Comparison of ENCODE assay signal across 8 cellular contexts in the genomic region with DNA sequence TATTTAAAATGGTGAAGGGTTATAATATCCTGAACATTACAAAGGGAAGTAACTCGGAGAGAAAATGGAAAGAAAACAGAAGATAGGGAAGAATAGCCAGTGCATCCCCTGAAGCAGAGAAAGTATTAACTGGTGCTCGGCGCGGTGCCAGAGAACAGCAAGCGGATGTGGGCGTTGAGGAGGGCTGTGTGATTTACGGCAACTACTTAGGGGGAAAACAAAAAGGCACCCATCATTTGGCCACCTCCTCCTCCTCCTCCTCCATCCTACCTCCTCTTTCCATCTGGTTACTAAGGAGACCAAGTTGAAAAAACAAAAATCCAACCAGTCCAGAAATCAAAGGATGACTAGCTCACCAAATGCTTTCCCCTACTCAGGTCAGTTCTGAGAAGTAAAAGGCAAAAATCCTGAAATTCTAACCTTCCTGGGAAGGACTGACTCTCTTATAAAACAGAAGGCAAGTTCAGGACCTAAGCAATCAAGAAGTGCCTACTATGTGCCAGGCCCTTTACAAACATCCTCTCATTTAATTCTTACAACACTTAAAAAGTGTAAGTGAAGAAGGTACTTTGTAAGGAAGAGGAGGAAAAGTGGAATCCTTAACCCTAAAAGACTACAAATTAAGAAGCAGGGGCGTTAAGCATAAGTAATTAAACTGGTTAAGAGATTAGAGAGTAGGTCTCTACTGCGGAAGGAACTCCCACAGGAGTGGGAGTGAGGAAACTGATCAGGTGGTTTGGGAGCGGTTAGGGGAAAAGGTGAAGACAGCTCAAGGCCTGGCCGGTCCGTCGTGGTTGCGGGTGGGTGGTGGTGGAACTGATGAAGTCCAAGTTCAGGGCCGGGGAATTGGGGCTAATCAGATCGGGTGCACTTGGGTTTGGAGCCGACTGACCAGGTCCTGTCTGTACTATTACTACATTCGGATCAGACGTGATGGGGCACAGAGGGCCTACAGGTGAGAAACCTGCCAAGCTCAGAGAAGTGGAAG. TPM values are rescaled to one million over a fixed set of nuclear protein-coding genes. Genes with fewer than 3 reads are reported as not detected.
DNase-seq lines count a peak whose midpoint lies in the region; ATAC-seq, FAIRE-seq and TF ChIP-seq lines count a peak whose summit lies in the region.

No MANE protein-coding gene starts in this region.

- ATAC-seq in HG02973 (IDR thresholded peaks at IDR 0.05; ENCODE audit: unreplicated experiment) = no peak

- POLR2A ChIA-PET in endothelial cell of umbilical vein (lab: Charles Lee) = no interaction called here

- BruUV-seq in endothelial cell of umbilical vein (replicated peaks; lab: Mats Ljungman, UMichigan) = no TSS peak

- in situ Hi-C loops in GM13976 (cut with MboI; ENCODE audit: low sequenced_read_pairs, unreplicated experiment) = no loop called here

- H3K36me3 ChIP-seq in endothelial cell of umbilical vein (ENCODE audit: control insufficient read depth in 2 of 2, extremely low read depth in 1 of 2, insufficient read depth in 2 of 2, low read length in 2 of 2) (no peaks in the 10 kb centered on the region), urinary bladder (ENCODE audit: insufficient read depth) (no peaks in the 10 kb centered on the region)

- 12% methylated on average over 19 of the region's 19 CpGs for WGBS in urinary bladder

- intact Hi-C loops in endothelial cell of umbilical vein (cut with micrococcal nuclease) = loop anchor here (1.0 kb wide), 1 partner anchor 14 kb away; no protein-coding TSS in a partner anchor

- TF ChIP-seq POLR2A in endothelial cell of umbilical vein (IDR thresholded peaks at IDR 0.05; ENCODE audit: low read depth, low read length) = no peak

- H3K27ac ChIP-seq in VCaP = peak overlapping the region; percentile 75
- H3K27ac ChIP-seq in endothelial cell of umbilical vein (ENCODE audit: insufficient read depth, low read depth, low read length) = peak overlapping the region; percentile 28
- H3K27ac ChIP-seq in urinary bladder (ENCODE audit: low read depth) = no peak overlapping the region

- TF ChIP-seq CTCF in GM13976 (IDR thresholded peaks at IDR 0.05; ENCODE audit: borderline replicate concordance, control extremely low read depth, extremely low read depth, insufficient read depth, missing control alignments) (no peak), LNCaP clone FGC (IDR thresholded peaks at IDR 0.05; ENCODE audit: control insufficient read depth, extremely low read depth, insufficient read depth) (no peak), VCaP (conservative IDR thresholded peaks at IDR 0.05) (no peak), endothelial cell of umbilical vein (IDR thresholded peaks at IDR 0.05; ENCODE audit: extremely low read depth in 1 of 2, insufficient read depth in 1 of 2, low read depth in 1 of 2, low read length in 2 of 2) (no peak)

- dilution Hi-C loops in endothelial cell of umbilical vein (cut with MboI; ENCODE audit: extremely low pct_ligation_motif_present, low sequenced_read_pairs) = no loop called here

- peak overlapping the region; percentile 76 for H3K4me2 ChIP-seq in endothelial cell of umbilical vein (ENCODE audit: insufficient read depth, low read length)

- H4K20me1 ChIP-seq in endothelial cell of umbilical vein (replicated peaks; ENCODE audit: control insufficient read depth, extremely low read depth, insufficient read depth, low read length) = no peaks in the 10 kb centered on the region

- peak overlapping the region; percentile 63 for H2AFZ ChIP-seq in endothelial cell of umbilical vein (ENCODE audit: low read depth, low read length)

- no peaks in the 10 kb centered on the region for H3K9me1 ChIP-seq in endothelial cell of umbilical vein (replicated peaks; ENCODE audit: control insufficient read depth, extremely low read depth, insufficient read depth, low read length)

- CTCF ChIA-PET in endothelial cell of umbilical vein (lab: Charles Lee) = no interaction called here

- H3K4me3 ChIP-seq in LNCaP clone FGC (ENCODE audit: low read depth, low read length) = peak overlapping the region; percentile 81
- peak overlapping the region; percentile 47 to 91 (median 81) for H3K4me3 ChIP-seq in endothelial cell of umbilical vein (replicated peaks in 1 of 3; ENCODE audit: insufficient read depth in 1 of 3, low read depth in 1 of 3, low read length in 3 of 3)
- peak overlapping the region; percentile 83 for H3K4me3 ChIP-seq in urinary bladder (ENCODE audit: low read depth, low read length)

- no peaks in the 10 kb centered on the region for H3K9me3 ChIP-seq in endothelial cell of umbilical vein (replicated peaks; ENCODE audit: control insufficient read depth, insufficient read depth, low read length)

- peak overlapping the region; percentile 75 for H3K9ac ChIP-seq in endothelial cell of umbilical vein (replicated peaks; ENCODE audit: extremely low read depth, insufficient read depth, low read length)

- H3K4me1 ChIP-seq in endothelial cell of umbilical vein (ENCODE audit: control insufficient read depth, extremely low read depth, insufficient read depth, low read length) = peaks cover 11% of the 10 kb centered on the region
- H3K4me1 ChIP-seq in urinary bladder (ENCODE audit: insufficient read depth) = no peaks in the 10 kb centered on the region

- peaks cover 33% of the 10 kb centered on the region for H3K79me2 ChIP-seq in endothelial cell of umbilical vein (ENCODE audit: control insufficient read depth, insufficient read depth, low read length)

- no peak for FAIRE-seq in endothelial cell of umbilical vein (lab: Jason Lieb, UNC)

- H3K27me3 ChIP-seq in endothelial cell of umbilical vein (ENCODE audit: control insufficient read depth in 2 of 2, insufficient read depth in 2 of 2, low read length in 2 of 2) = no peaks in the 10 kb centered on the region

- peak; percentile 25 for DNase-seq in GM13976 (ENCODE audit: low spot score)
- DNase-seq in LNCaP clone FGC (ENCODE audit: low read depth) = no peak
- peak; percentile 32 for DNase-seq in endothelial cell of umbilical vein (ENCODE audit: low read depth, low spot score)
- peak; percentile 39 for DNase-seq in myocyte (ENCODE audit: low read depth)
- DNase-seq in GF-D8 (lab: John Stamatoyannopoulos, UW) = no peak

TF ChIP-seq in endothelial cell of umbilical vein, 7 proteins besides CTCF, POLR2A, EP300 and RAD21:
- TF ChIP-seq MAX (IDR thresholded peaks at IDR 0.05; ENCODE audit: insufficient read depth, insufficient read length) = no peak
- no peak for TF ChIP-seq EZH2 (IDR thresholded peaks at IDR 0.05; ENCODE audit: borderline replicate concordance, low read depth, low read length, severe bottlenecking)
- TF ChIP-seq GATA2 (IDR thresholded peaks at IDR 0.05; ENCODE audit: insufficient read depth, insufficient read length, low read depth, low read length) = no peak
- TF ChIP-seq FOS (IDR thresholded peaks at IDR 0.05; ENCODE audit: borderline replicate concordance, insufficient read depth, low read length) = no peak

RNA-seq across cellular contexts. Expression of gene MED27, which starts 1.0 kb away (rescaled TPM):
- 27.2 and 27.9 TPM in 2 replicates for total RNA-seq in endothelial cell of umbilical vein
- 47.8 and 49.1 TPM in 2 replicates for polyA plus RNA-seq in endothelial cell of umbilical vein
- 40.4 and 42.7 TPM in 2 replicates for polyA plus RNA-seq in endothelial cell of umbilical vein (2011; cell fraction: cytosol; rRNA removed)
- 25.0 and 27.3 TPM in 2 replicates for polyA plus RNA-seq in endothelial cell of umbilical vein (2011; cell fraction: nucleus; rRNA removed)
- polyA plus RNA-seq in endothelial cell of umbilical vein (2012) = 36.2 and 41.0 TPM in 2 replicates
- polyA minus RNA-seq in endothelial cell of umbilical vein = 34.0 and 34.5 TPM in 2 replicates
- 29.6 TPM for polyA minus RNA-seq in endothelial cell of umbilical vein (2011; cell fraction: cytosol; rRNA and poly(A)+ RNA removed)
- 20.0 and 28.4 TPM in 2 replicates for polyA minus RNA-seq in endothelial cell of umbilical vein (2011; cell fraction: nucleus; rRNA and poly(A)+ RNA removed)
- total RNA-seq in myocyte = 19.9 and 28.3 TPM in 2 replicates
- 34.7 TPM for polyA plus RNA-seq in myocyte (2012)
- total RNA-seq in urinary bladder = 7.7 TPM
- 26.6 TPM for polyA plus RNA-seq in urinary bladder

Comparison
In these comparisons a context has a peak if more than half of its experiments do, and no peak if none do; other contexts are left out.
1. DNase-seq: peak in GM13976 (single experiment), endothelial cell of umbilical vein (single experiment) and myocyte (single experiment); none in LNCaP clone FGC (single experiment) and GF-D8 (single experiment).
2. Peak in every context shown above with its lines, with median percentiles within 50 percentile points of each other: H3K4me3 ChIP-seq.